8 cellular contexts compared by ENCODE assay signal in the genomic region with DNA sequence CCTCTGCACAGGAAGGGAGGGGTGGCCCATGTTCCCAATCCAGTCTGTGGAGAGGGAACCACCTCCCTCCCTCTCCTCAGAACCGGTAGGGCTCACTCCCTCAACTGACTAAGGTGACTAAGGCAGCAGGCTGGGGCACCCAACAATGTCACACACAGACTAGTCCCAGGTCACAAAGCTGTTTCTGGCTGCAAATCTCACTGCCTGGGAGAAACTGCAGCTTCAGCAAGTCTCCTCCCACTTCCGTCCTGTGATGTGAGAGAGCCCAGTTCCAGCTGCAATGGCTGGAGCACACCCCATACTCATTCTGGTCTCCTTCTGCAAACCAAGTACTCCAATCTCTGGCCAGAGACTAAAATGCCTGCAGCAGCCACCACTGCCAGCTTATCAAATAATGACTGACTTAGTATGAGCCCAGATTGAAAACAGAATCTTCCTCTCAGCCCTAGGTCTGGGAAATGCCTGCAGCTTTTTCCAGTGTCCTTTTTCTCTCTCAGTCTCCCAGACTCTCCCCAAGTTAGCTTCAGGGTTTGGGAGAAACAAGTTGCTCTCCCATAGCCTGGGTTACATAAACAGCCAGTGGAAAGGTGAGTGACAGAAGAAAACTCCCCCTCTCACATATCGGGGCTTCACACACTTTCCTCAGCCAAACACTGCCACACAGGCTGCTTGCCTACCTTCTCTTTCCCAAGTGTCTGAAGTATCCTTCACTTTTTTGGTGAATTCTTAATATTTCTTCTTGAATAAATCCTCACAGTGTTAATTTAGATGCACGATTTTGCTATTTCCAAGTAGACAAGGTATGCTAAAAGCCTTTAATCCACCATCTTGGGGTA.
DNase-seq lines count a peak whose midpoint lies in the region; ATAC-seq and TF ChIP-seq lines count a peak whose summit lies in the region.

No MANE protein-coding gene starts in this region.

- no peaks in the 10 kb centered on the region for H3K36me3 Mint-ChIP-seq in activated naive CD4-positive, alpha-beta T cell treated with anti-CD3 and anti-CD28 coated beads, Interleukin-2, amount 50 U/mL, for 72 hours
- no peaks in the 10 kb centered on the region for H3K36me3 Mint-ChIP-seq in progenitor cell of endocrine pancreas (ENCODE audit: insufficient read depth)

- no peak overlapping the region for H3K27ac Mint-ChIP-seq in activated naive CD4-positive, alpha-beta T cell treated with anti-CD3 and anti-CD28 coated beads, Interleukin-2, amount 50 U/mL, for 72 hours
- H3K27ac Mint-ChIP-seq in progenitor cell of endocrine pancreas = no peak overlapping the region

- no peaks in the 10 kb centered on the region for H3K9me3 ChIP-seq in thoracic aorta

- peaks cover 0 to 15% of the 10 kb centered on the region in 2 donors for H3K4me1 ChIP-seq in thoracic aorta (ENCODE audit: control insufficient read depth in 1 of 2, low read depth in 2 of 2)

- peaks cover 0 to 13% of the 10 kb centered on the region in 2 donors for H3K9me3 Mint-ChIP-seq in activated naive CD4-positive, alpha-beta T cell treated with anti-CD3 and anti-CD28 coated beads, Interleukin-2, amount 50 U/mL, for 72 hours
- H3K9me3 Mint-ChIP-seq in progenitor cell of endocrine pancreas (ENCODE audit: low read depth) = peaks cover 12% of the 10 kb centered on the region

- H3K27ac ChIP-seq in thoracic aorta = peak overlapping the region; percentile 4 to 15

- no peaks in the 10 kb centered on the region for H3K27me3 Mint-ChIP-seq in progenitor cell of endocrine pancreas

- no peak overlapping the region for H3K4me3 Mint-ChIP-seq in progenitor cell of endocrine pancreas (ENCODE audit: low read depth)

- no peaks in the 10 kb centered on the region for H3K36me3 ChIP-seq in thoracic aorta

- peaks cover 2% of the 10 kb centered on the region for H3K4me1 Mint-ChIP-seq in progenitor cell of endocrine pancreas (ENCODE audit: low read depth)

- H3K27me3 ChIP-seq in thoracic aorta (replicated peaks; ENCODE audit: insufficient read depth) = no peaks in the 10 kb centered on the region

- peak; percentile 44 to 58 for ATAC-seq in activated CD4-positive, CD25-positive, alpha-beta regulatory T cell treated with anti-CD3 and anti-CD28 coated beads, Interleukin-2, amount 50 U/mL, for 24 hours
- ATAC-seq in activated naive CD4-positive, alpha-beta T cell treated with anti-CD3 and anti-CD28 coated beads, Interleukin-2, amount 50 U/mL, for 72 hours = peak; percentile 68 to 73
- no peak for ATAC-seq in thoracic aorta (ENCODE audit: insufficient number of reproducible peaks, low FRiP score, low read depth)

- DNase-seq in activated CD4-positive, CD25-positive, alpha-beta regulatory T cell treated with anti-CD3 and anti-CD28 coated beads, Interleukin-2, amount 50 U/mL, for 72 hours = no peak
- peak; percentile 5 for DNase-seq in HCEC 1CT
- peak; percentile 51 for DNase-seq in M059J (ENCODE audit: low read depth)
- DNase-seq in activated naive CD4-positive, alpha-beta T cell treated with anti-CD3 and anti-CD28 coated beads, Interleukin-2, amount 50 U/mL, for 72 hours (ENCODE audit: low spot score in 2 of 2) = peak in 1 of 2 donors; percentile 8
- DNase-seq in islet precursor cell = peak; percentile 77
- DNase-seq in thoracic aorta (ENCODE audit: low spot score) = no peak
- no peak for DNase-seq in progenitor cell of endocrine pancreas (ENCODE audit: low spot score, unreplicated experiment)

- TF ChIP-seq CTCF in thoracic aorta (IDR thresholded peaks at IDR 0.05) (no peak), progenitor cell of endocrine pancreas (IDR thresholded peaks at IDR 0.05; ENCODE audit: unreplicated experiment) (no peak)

- peak overlapping the region; percentile 35 for H3K4me3 ChIP-seq in thoracic aorta

Comparison
In these comparisons a context has a peak if more than half of its experiments do, and no peak if none do; other contexts are left out.
1. DNase-seq: peak in HCEC 1CT (single experiment), M059J (single experiment) and islet precursor cell (single experiment); none in activated CD4-positive, CD25-positive, alpha-beta regulatory T cell treated with anti-CD3 and anti-CD28 coated beads, Interleukin-2, amount 50 U/mL, for 72 hours (single experiment), thoracic aorta (single experiment) and progenitor cell of endocrine pancreas (single experiment).